2 cellular contexts compared by ENCODE assay signal in the genomic region with DNA sequence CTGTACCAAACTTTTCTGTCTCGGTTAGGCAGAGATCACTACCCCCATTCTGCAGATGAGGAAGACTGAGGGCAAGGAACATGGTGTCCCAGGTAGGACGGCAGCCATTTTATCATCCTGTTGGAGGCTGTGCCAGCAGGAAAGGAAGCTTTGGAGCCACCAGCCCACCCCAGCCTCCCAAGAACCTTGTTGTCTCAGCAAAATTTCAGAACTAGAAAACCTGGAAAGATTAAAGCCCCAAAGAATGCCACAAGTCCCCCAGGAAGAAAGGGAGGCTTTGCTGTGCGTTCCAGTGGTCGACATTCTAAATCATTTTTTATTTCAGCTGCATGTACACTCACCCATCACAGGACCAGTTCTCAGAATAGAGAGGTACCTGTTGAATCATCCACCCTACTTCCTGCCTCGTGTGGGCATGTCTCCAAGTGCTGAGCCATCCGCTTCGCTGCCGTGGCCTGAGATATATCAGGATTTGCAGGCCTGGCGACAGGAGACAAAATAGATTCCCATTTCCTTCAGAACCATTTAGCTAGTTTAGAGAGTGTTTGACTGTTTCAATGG.
TF ChIP-seq lines count a peak whose summit lies in the region.

No MANE protein-coding gene starts in this region.

TF ChIP-seq in A549, 52 proteins besides CTCF, POLR2A, EP300 and RAD21 (continued from another document):
- TF ChIP-seq HOXB5 (CRISPR knock-in tag; IDR thresholded peaks at IDR 0.05), result no peak
- TF ChIP-seq FOXS1 (CRISPR knock-in tag; IDR thresholded peaks at IDR 0.05), result no peak
- TF ChIP-seq, protein P1, sequence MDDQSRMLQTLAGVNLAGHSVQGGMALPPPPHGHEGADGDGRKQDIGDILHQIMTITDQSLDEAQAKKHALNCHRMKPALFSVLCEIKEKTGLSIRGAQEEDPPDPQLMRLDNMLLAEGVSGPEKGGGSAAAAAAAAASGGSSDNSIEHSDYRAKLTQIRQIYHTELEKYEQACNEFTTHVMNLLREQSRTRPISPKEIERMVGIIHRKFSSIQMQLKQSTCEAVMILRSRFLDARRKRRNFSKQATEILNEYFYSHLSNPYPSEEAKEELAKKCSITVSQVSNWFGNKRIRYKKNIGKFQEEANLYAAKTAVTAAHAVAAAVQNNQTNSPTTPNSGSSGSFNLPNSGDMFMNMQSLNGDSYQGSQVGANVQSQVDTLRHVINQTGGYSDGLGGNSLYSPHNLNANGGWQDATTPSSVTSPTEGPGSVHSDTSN (IDR thresholded peaks at IDR 0.05), result no peak
- TF ChIP-seq TFCP2L1 (CRISPR knock-in tag; IDR thresholded peaks at IDR 0.05), result no peak
- no peak for TF ChIP-seq HOXB13 (CRISPR knock-in tag; IDR thresholded peaks at IDR 0.05; ENCODE audit: low read depth)
- no peak for TF ChIP-seq PHF8 (IDR thresholded peaks at IDR 0.05; ENCODE audit: borderline replicate concordance, low read depth)
- no peak for TF ChIP-seq FOSL2 (IDR thresholded peaks at IDR 0.05)
- TF ChIP-seq FOSL2 (CRISPR knock-in tag; IDR thresholded peaks at IDR 0.05), result peak; percentile 24
- TF ChIP-seq TP53 (CRISPR knock-in tag; IDR thresholded peaks at IDR 0.05), result no peak
- TF ChIP-seq CBX2 (IDR thresholded peaks at IDR 0.05; ENCODE audit: borderline replicate concordance, low read depth), result no peak
- no peak for TF ChIP-seq NFE2L2 (conservative IDR thresholded peaks at IDR 0.05; ENCODE audit: low read length)
- TF ChIP-seq POLR2AphosphoS2 (conservative IDR thresholded peaks at IDR 0.05; ENCODE audit: low read length), result no peak
- TF ChIP-seq, protein P2, sequence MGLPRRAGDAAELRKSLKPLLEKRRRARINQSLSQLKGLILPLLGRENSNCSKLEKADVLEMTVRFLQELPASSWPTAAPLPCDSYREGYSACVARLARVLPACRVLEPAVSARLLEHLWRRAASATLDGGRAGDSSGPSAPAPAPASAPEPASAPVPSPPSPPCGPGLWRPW (IDR thresholded peaks at IDR 0.05), result no peak
- 0 out of 2 replicates have a peak, but pooled peaks have one; percentile 46 for TF ChIP-seq KDM1A (IDR thresholded peaks at IDR 0.05; ENCODE audit: low read depth)
- TF ChIP-seq ESRRA (IDR thresholded peaks at IDR 0.05; ENCODE audit: borderline replicate concordance, low read length), result no peak
- no peak for TF ChIP-seq NR3C1 (IDR thresholded peaks at IDR 0.05)
- TF ChIP-seq ZFP36 (IDR thresholded peaks at IDR 0.05; ENCODE audit: borderline replicate concordance, partially characterized antibody), result no peak
- no peak for TF ChIP-seq MAZ (IDR thresholded peaks at IDR 0.05; ENCODE audit: borderline replicate concordance, low read depth, low read length)
- TF ChIP-seq, protein P3, sequence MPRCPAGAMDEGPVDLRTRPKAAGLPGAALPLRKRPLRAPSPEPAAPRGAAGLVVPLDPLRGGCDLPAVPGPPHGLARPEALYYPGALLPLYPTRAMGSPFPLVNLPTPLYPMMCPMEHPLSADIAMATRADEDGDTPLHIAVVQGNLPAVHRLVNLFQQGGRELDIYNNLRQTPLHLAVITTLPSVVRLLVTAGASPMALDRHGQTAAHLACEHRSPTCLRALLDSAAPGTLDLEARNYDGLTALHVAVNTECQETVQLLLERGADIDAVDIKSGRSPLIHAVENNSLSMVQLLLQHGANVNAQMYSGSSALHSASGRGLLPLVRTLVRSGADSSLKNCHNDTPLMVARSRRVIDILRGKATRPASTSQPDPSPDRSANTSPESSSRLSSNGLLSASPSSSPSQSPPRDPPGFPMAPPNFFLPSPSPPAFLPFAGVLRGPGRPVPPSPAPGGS (IDR thresholded peaks at IDR 0.05), result no peak
- TF ChIP-seq, protein P4, sequence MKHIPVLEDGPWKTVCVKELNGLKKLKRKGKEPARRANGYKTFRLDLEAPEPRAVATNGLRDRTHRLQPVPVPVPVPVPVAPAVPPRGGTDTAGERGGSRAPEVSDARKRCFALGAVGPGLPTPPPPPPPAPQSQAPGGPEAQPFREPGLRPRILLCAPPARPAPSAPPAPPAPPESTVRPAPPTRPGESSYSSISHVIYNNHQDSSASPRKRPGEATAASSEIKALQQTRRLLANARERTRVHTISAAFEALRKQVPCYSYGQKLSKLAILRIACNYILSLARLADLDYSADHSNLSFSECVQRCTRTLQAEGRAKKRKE (CRISPR knock-in tag; IDR thresholded peaks at IDR 0.05; ENCODE audit: low read depth), result no peak
- TF ChIP-seq, protein P5, sequence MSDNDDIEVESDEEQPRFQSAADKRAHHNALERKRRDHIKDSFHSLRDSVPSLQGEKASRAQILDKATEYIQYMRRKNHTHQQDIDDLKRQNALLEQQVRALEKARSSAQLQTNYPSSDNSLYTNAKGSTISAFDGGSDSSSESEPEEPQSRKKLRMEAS (IDR thresholded peaks at IDR 0.05), result peak; percentile 70
- no peak for TF ChIP-seq GATA3 (IDR thresholded peaks at IDR 0.05; ENCODE audit: borderline replicate concordance)
- TF ChIP-seq, protein P6, sequence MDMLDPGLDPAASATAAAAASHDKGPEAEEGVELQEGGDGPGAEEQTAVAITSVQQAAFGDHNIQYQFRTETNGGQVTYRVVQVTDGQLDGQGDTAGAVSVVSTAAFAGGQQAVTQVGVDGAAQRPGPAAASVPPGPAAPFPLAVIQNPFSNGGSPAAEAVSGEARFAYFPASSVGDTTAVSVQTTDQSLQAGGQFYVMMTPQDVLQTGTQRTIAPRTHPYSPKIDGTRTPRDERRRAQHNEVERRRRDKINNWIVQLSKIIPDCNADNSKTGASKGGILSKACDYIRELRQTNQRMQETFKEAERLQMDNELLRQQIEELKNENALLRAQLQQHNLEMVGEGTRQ (IDR thresholded peaks at IDR 0.05), result no peak
- TF ChIP-seq RCOR1 (IDR thresholded peaks at IDR 0.05; ENCODE audit: low read depth, low read length), result no peak
- TF ChIP-seq SMC3 (IDR thresholded peaks at IDR 0.05), result no peak
- no peak for TF ChIP-seq MYC (IDR thresholded peaks at IDR 0.05; ENCODE audit: borderline replicate concordance, low read length)
- TF ChIP-seq MAFK (IDR thresholded peaks at IDR 0.05; ENCODE audit: partially characterized antibody), result peak; percentile 14
- TF ChIP-seq FOSB (CRISPR knock-in tag; IDR thresholded peaks at IDR 0.05), result no peak
- TF ChIP-seq ZNF302 (CRISPR knock-in tag; IDR thresholded peaks at IDR 0.05), result no peak

TF ChIP-seq in HepG2, 621 proteins besides CTCF, POLR2A, EP300 and RAD21 (continued from another document):
- TF ChIP-seq RFX5 (IDR thresholded peaks at IDR 0.05; ENCODE audit: low read depth, low read length) (no peak), ZNF614 (CRISPR knock-in tag; IDR thresholded peaks at IDR 0.05; ENCODE audit: borderline replicate concordance) (no peak)
TF ChIP-seq in HepG2: peak in this region for 1.
